In the genomic region with DNA sequence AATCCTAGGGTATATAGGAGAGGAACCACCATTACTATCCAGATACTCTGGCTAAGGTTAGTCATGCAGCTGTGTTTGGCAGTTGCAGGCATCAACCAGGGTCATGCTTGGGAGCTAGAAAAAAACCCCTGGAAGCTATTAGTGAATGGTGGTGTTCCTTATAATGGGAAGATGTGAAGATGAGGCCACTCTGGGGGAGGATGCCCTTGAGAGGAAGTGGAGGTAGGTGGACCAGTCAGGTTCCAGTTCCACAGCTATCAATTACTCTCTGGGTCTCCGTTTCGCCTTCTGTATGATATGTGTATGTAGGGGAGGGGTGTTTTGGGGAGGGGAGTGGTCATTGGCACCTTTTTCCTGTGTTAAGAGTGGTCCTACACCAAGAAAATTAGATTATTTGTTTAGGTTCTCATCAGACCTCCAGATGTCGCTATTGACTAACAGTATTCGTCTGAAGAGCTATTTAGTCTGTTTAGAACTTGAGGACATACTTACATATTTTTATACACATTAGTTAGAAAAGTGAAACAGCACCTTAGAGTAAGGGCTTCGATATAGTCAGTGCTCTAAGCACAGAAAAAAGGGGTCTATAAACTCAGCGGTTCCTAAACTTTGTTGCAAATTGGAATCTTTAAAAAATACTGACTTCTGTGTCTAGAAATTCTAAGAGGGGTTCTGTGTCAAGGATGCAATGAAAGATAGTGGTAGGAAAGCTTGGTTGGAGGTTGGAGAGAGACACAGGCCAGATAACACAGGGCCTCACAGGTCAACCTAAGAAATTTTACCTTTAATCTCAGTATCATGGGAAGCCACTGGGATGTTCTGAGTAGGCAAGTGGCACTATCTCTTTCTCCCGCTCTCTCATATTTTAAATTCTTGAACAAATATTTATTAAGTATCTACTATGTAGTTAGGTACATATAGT, we compare ENCODE assay signal across 8 cellular contexts. TPM values are rescaled to one million over a fixed set of nuclear protein-coding genes. Genes with fewer than 3 reads are reported as not detected.
DNase-seq lines count a peak whose midpoint lies in the region; ATAC-seq and TF ChIP-seq lines count a peak whose summit lies in the region.

No MANE protein-coding gene starts in this region.

- H3K4me1 ChIP-seq in MM.1S (ENCODE audit: low read length) = no peaks in the 10 kb centered on the region

- peak overlapping the region; percentile 29; the same call in 1 of the 2 replicates for H3K4me2 ChIP-seq in MM.1S (ENCODE audit: low read depth, low read length)

- peaks cover 2 to 6% of the 10 kb centered on the region in 2 donors for H3K4me1 Mint-ChIP-seq in effector memory CD8-positive, alpha-beta T cell (ENCODE audit: low read depth in 2 of 2)
- peaks cover 5% of the 10 kb centered on the region for H3K4me1 Mint-ChIP-seq in mesothelial cell of epicardium

- no peak overlapping the region for H2AFZ ChIP-seq in MM.1S (ENCODE audit: low read length)

- H3K36me3 ChIP-seq in MM.1S (replicated peaks; ENCODE audit: insufficient read depth, low read length) = no peaks in the 10 kb centered on the region

- no peaks in the 10 kb centered on the region for H3K36me3 Mint-ChIP-seq in effector memory CD8-positive, alpha-beta T cell (ENCODE audit: insufficient read depth)
- no peaks in the 10 kb centered on the region for H3K36me3 Mint-ChIP-seq in mesothelial cell of epicardium

- no peak overlapping the region for H3K4me3 ChIP-seq in MM.1S (ENCODE audit: low read length)

- DNase-seq in DMS53 treated with DMSO at 0.1 percent for 48 hours (lab: John Stamatoyannopoulos, UW; ENCODE audit: unreplicated experiment) (peak; percentile 58), MM.1S (peak; percentile 82), RKO (ENCODE audit: low spot score) (peak; percentile 79), mesothelial cell of epicardium (ENCODE audit: low spot score in 2 of 2, unreplicated experiment in 2 of 2) (no peak)
- DNase-seq in effector memory CD8-positive, alpha-beta T cell = peak; percentile 23 to 29 (median 26)

- H3F3A ChIP-seq in MM.1S (ENCODE audit: insufficient read depth, low read length) = no peaks in the 10 kb centered on the region

- TF ChIP-seq CTCF in MM.1S (IDR thresholded peaks at IDR 0.05; ENCODE audit: low read length) (peak; percentile 64), mesothelial cell of epicardium (IDR thresholded peaks at IDR 0.05; ENCODE audit: unreplicated experiment) (peak; percentile 17)

- H3K4me3 Mint-ChIP-seq in effector memory CD8-positive, alpha-beta T cell = no peak overlapping the region
- no peak overlapping the region for H3K4me3 Mint-ChIP-seq in mesothelial cell of epicardium

- no peak overlapping the region for H3K27ac Mint-ChIP-seq in effector memory CD8-positive, alpha-beta T cell
- H3K27ac Mint-ChIP-seq in mesothelial cell of epicardium = no peak overlapping the region

- no peak overlapping the region for H3K27ac ChIP-seq in MM.1S (ENCODE audit: low read length)

- no peaks in the 10 kb centered on the region for H3K9me2 ChIP-seq in MM.1S (replicated peaks; ENCODE audit: insufficient read depth, low read length)

- no peaks in the 10 kb centered on the region for H3K27me3 ChIP-seq in MM.1S (replicated peaks; ENCODE audit: insufficient read depth, low read length)

- H3K9me3 Mint-ChIP-seq in effector memory CD8-positive, alpha-beta T cell = no peaks in the 10 kb centered on the region
- no peaks in the 10 kb centered on the region for H3K9me3 Mint-ChIP-seq in mesothelial cell of epicardium

- H3K27me3 Mint-ChIP-seq in effector memory CD8-positive, alpha-beta T cell = peaks cover 0 to 11% of the 10 kb centered on the region in 2 donors
- H3K27me3 Mint-ChIP-seq in mesothelial cell of epicardium (ENCODE audit: low read depth) = no peaks in the 10 kb centered on the region

- no peak overlapping the region for H3K9ac ChIP-seq in MM.1S (ENCODE audit: low read length)

- no peaks in the 10 kb centered on the region for H3K9me3 ChIP-seq in MM.1S (replicated peaks; ENCODE audit: insufficient read depth, low read length)

- no peaks in the 10 kb centered on the region for H3K79me2 ChIP-seq in MM.1S (ENCODE audit: low read length)

- ATAC-seq in GM21423 (IDR thresholded peaks at IDR 0.05; ENCODE audit: unreplicated experiment) = peak; percentile 63
- ATAC-seq in effector memory CD8-positive, alpha-beta T cell (replicated peaks) = peak; percentile 88
- ATAC-seq in GM19324 (IDR thresholded peaks at IDR 0.05; ENCODE audit: low FRiP score, unreplicated experiment) = no peak
- no peak for ATAC-seq in HG03139 (IDR thresholded peaks at IDR 0.05; ENCODE audit: unreplicated experiment)

- H4K20me1 ChIP-seq in MM.1S (ENCODE audit: insufficient read depth, low read length) = no peaks in the 10 kb centered on the region

RNA-seq across cellular contexts. Expression of gene HPS3, which starts 9.1 kb away (rescaled TPM):
- 28.6 to 30.8 TPM (median 29.7 TPM) in 3 replicates for total RNA-seq in mesothelial cell of epicardium

RNA-seq across cellular contexts. Expression of gene HLTF, which starts 34.0 kb away (rescaled TPM):
- total RNA-seq in mesothelial cell of epicardium = 42.0 to 48.4 TPM (median 44.2 TPM) in 3 replicates

Comparison
In these comparisons a context has a peak if more than half of its experiments do, and no peak if none do; other contexts are left out.
1. DNase-seq: peak in DMS53 treated with DMSO at 0.1 percent for 48 hours (single experiment), MM.1S (single experiment), RKO (single experiment) and effector memory CD8-positive, alpha-beta T cell (3 of 3); none in mesothelial cell of epicardium (0 of 2).
2. ATAC-seq: peak in GM21423 (single experiment) and effector memory CD8-positive, alpha-beta T cell (single experiment); none in GM19324 (single experiment) and HG03139 (single experiment).